Comparison of ENCODE assay signal across 8 cellular contexts in genomic region chr4:43264730-43265129, GRCh38.
"Had no signal": no experiment of that assay in that cellular context is flagged by ENCODE, and none has a peak within 500 bp of the region (broad histone marks: within the 10 kb centered on the region; RNA-seq: fewer than 3 reads in every experiment).

No MANE protein-coding gene starts in this region.

- H3K9ac ChIP-seq: GM23248 had no signal

- H3K27ac ChIP-seq: GM23248, HL-60 had no signal

- H3K9me3 ChIP-seq: HAP-1 had no signal

- H3K4me1 ChIP-seq: HAP-1 had no signal

- H3K36me3 ChIP-seq: HAP-1 had no signal

- H3K4me3 ChIP-seq: GM23248, HAP-1 had no signal

- ATAC-seq: HCT116 had no signal

- DNase-seq: GM23248, GOT3, H7, HFFc6, KG1 had no signal

- H2AFZ ChIP-seq: GM23248 had no signal
